Comparison of ENCODE assay signal across 8 cellular contexts in genomic region chr12:98745578-98746391, GRCh38.
DNase-seq lines count a peak whose midpoint lies in the region; ATAC-seq lines count a peak whose summit lies in the region.

No MANE protein-coding gene starts in this region.

- H3K4me1 ChIP-seq in adipocyte (ENCODE audit: control insufficient read depth, insufficient read depth, low read length) (peaks cover 6% of the 10 kb centered on the region), iPS-20b (ENCODE audit: insufficient read depth, low read length) (peaks cover 13% of the 10 kb centered on the region; the same call in 1 of the 2 replicates)

- ATAC-seq in GM18498 (IDR thresholded peaks at IDR 0.05; ENCODE audit: unreplicated experiment) (peak; percentile 58), HG03196 (IDR thresholded peaks at IDR 0.05; ENCODE audit: unreplicated experiment) (peak; percentile 57), HG03565 (IDR thresholded peaks at IDR 0.05; ENCODE audit: unreplicated experiment) (no peak)

- DNase-seq in adipocyte (ENCODE audit: low read depth), result peak; percentile 67
- peak; percentile 24 for DNase-seq in stimulated activated CD4-positive, alpha-beta T cell treated with anti-CD3 and anti-CD28 coated beads, Interleukin-4, amount 100 ng/mL, for 24 hours
- no peak for DNase-seq in 8988T
- DNase-seq in HUDEP-2 (lab: John Stamatoyannopoulos, UW; ENCODE audit: unreplicated experiment in 76 of 76), result no peak

- H3K36me3 ChIP-seq in adipocyte (ENCODE audit: control insufficient read depth, insufficient read depth, low read length, severe bottlenecking) (no peaks in the 10 kb centered on the region), iPS-20b (ENCODE audit: insufficient read depth, low read depth, low read length) (no peaks in the 10 kb centered on the region)

- H3K4me3 ChIP-seq in adipocyte (ENCODE audit: low read length) (peak overlapping the region; percentile 78), iPS-20b (ENCODE audit: low read length) (peak overlapping the region; percentile 66; the same call in 1 of the 2 replicates)

- peaks cover 12% of the 10 kb centered on the region for H3K27me3 ChIP-seq in adipocyte (replicated peaks; ENCODE audit: control insufficient read depth, insufficient read depth, low read length)
- peaks cover 24% of the 10 kb centered on the region for H3K27me3 ChIP-seq in iPS-20b (ENCODE audit: insufficient read depth, low read length)

- no peak overlapping the region for H3K27ac ChIP-seq in iPS-20b (ENCODE audit: low read length)

- H3K9ac ChIP-seq in adipocyte (ENCODE audit: low read length), result peak overlapping the region; percentile 49
- H3K9ac ChIP-seq in iPS-20b (ENCODE audit: low read depth, low read length), result peak overlapping the region; percentile 19; the same call in 1 of the 2 replicates

- H3K9me3 ChIP-seq in adipocyte (ENCODE audit: control insufficient read depth, low read length) (no peaks in the 10 kb centered on the region), iPS-20b (ENCODE audit: insufficient read depth, low read depth, low read length) (no peaks in the 10 kb centered on the region)

Comparison
In these comparisons a context has a peak if more than half of its experiments do, and no peak if none do; other contexts are left out.
1. DNase-seq: peak in adipocyte (single experiment) and stimulated activated CD4-positive, alpha-beta T cell treated with anti-CD3 and anti-CD28 coated beads, Interleukin-4, amount 100 ng/mL, for 24 hours (single experiment); none in 8988T (single experiment) and HUDEP-2 (0 of 76).